In genomic region chr1:189429610-189430009, GRCh38 we compare ENCODE assay signal across 8 cellular contexts.
DNase-seq lines count a peak whose midpoint lies in the region; ATAC-seq lines count a peak whose summit lies in the region.

No MANE protein-coding gene starts in this region.

- no peak overlapping the region for H3K4me3 Mint-ChIP-seq in activated naive CD4-positive, alpha-beta T cell treated with anti-CD3 and anti-CD28 coated beads, Interleukin-2, amount 10 ng/mL, durations not matched to agents 7 days and 5 days

- H3K4me1 Mint-ChIP-seq in activated naive CD4-positive, alpha-beta T cell treated with anti-CD3 and anti-CD28 coated beads, Interleukin-2, amount 10 ng/mL, durations not matched to agents 7 days and 5 days = no peaks in the 10 kb centered on the region

- no peaks in the 10 kb centered on the region for H3K36me3 Mint-ChIP-seq in activated naive CD4-positive, alpha-beta T cell treated with anti-CD3 and anti-CD28 coated beads, Interleukin-2, amount 10 ng/mL, durations not matched to agents 7 days and 5 days

- in situ Hi-C loops in SK-MEL-5 (cut with HindIII; ENCODE audit: low pct_unique_long_range_greater_than_20kb, low sequenced_read_pairs) = no loop called here

- peaks cover 2% of the 10 kb centered on the region for H3K9me3 Mint-ChIP-seq in activated naive CD4-positive, alpha-beta T cell treated with anti-CD3 and anti-CD28 coated beads, Interleukin-2, amount 10 ng/mL, durations not matched to agents 7 days and 5 days

- no peaks in the 10 kb centered on the region for H3K27me3 Mint-ChIP-seq in activated naive CD4-positive, alpha-beta T cell treated with anti-CD3 and anti-CD28 coated beads, Interleukin-2, amount 10 ng/mL, durations not matched to agents 7 days and 5 days

- no peak overlapping the region for H3K27ac Mint-ChIP-seq in activated naive CD4-positive, alpha-beta T cell treated with anti-CD3 and anti-CD28 coated beads, Interleukin-2, amount 10 ng/mL, durations not matched to agents 7 days and 5 days

- DNase-seq in DMS114 treated with DMSO at 0.1 percent for 48 hours (lab: John Stamatoyannopoulos, UW; ENCODE audit: unreplicated experiment) = peak; percentile 0
- DNase-seq in HS-27A (ENCODE audit: low read depth) = peak; percentile 23
- peak; percentile 81 for DNase-seq in SK-MEL-5 (ENCODE audit: low read depth, low spot score)
- DNase-seq in islet precursor cell = peak; percentile 52
- no peak for DNase-seq in activated CD4-positive, alpha-beta T cell treated with anti-CD3 and anti-CD28 coated beads for 1 hour
- no peak for DNase-seq in activated naive CD4-positive, alpha-beta T cell treated with anti-CD3 and anti-CD28 coated beads, Interleukin-2, amount 10 ng/mL, durations not matched to agents 7 days and 5 days
- DNase-seq in stimulated activated naive CD4-positive, alpha-beta T cell treated with Interleukin-2 at 50 U/mL for 16 hours (lab: John Stamatoyannopoulos, UW) = no peak

- ATAC-seq in GM18511 (IDR thresholded peaks at IDR 0.05; ENCODE audit: unreplicated experiment) = no peak

- CTCF ChIA-PET in activated naive CD4-positive, alpha-beta T cell treated with anti-CD3 and anti-CD28 coated beads, Interleukin-2, amount 10 ng/mL, durations not matched to agents 7 days and 5 days (lab: Charles Lee) = no interaction called here

Comparison
In these comparisons a context has a peak if more than half of its experiments do, and no peak if none do; other contexts are left out.
1. DNase-seq: peak in DMS114 treated with DMSO at 0.1 percent for 48 hours (single experiment), HS-27A (single experiment), SK-MEL-5 (single experiment) and islet precursor cell (single experiment); none in activated CD4-positive, alpha-beta T cell treated with anti-CD3 and anti-CD28 coated beads for 1 hour (single experiment), activated naive CD4-positive, alpha-beta T cell treated with anti-CD3 and anti-CD28 coated beads, Interleukin-2, amount 10 ng/mL, durations not matched to agents 7 days and 5 days (single experiment) and stimulated activated naive CD4-positive, alpha-beta T cell treated with Interleukin-2 at 50 U/mL for 16 hours (single experiment).